ENCODE assay signal across 17 cellular contexts in genomic region chr9:114549677-114550330, GRCh38. TPM values are rescaled to one million over a fixed set of nuclear protein-coding genes. Genes with fewer than 3 reads are reported as not detected.
A peak's percentile ranks its signal among the peaks of the same experiment; 100 is the strongest.
DNase-seq lines count a peak whose midpoint lies in the region; ATAC-seq, FAIRE-seq and TF ChIP-seq lines count a peak whose summit lies in the region.
"Had no signal": no experiment of that assay in that cellular context is flagged by ENCODE, and none has a peak within 500 bp of the region (broad histone marks: within the 10 kb centered on the region; RNA-seq: fewer than 3 reads in every experiment).

No MANE protein-coding gene starts in this region.

- H3K27me3 Mint-ChIP-seq in CD8-positive, alpha-beta memory T cell = peaks cover 8 to 38% of the 10 kb centered on the region in 2 donors

- BruUV-seq in K562 (replicated peaks; lab: Mats Ljungman, UMichigan) = no TSS peak

- intact Hi-C loops in K562 (cut with micrococcal nuclease) = no loop called here
- intact Hi-C loops in posterior cingulate gyrus (cut with DNase I) = no loop called here

- H3K27ac Mint-ChIP-seq in CD8-positive, alpha-beta memory T cell = no peak overlapping the region
- H3K27ac Mint-ChIP-seq: activated naive CD4-positive, alpha-beta T cell treated with anti-CD3 and anti-CD28 coated beads for 36 hours had no signal

- POLR2A ChIA-PET in K562 (lab: Yijun Ruan, JAX) = interaction anchor here (0.6 to 1.2 kb wide), 2 partner anchors 10 to 104 kb away, joined by 3 read pairs; no protein-coding TSS in a partner anchor
- POLR2A ChIA-PET in CD8-positive, alpha-beta memory T cell (lab: Charles Lee) = no interaction called here

- H3K9me3 Mint-ChIP-seq in CD8-positive, alpha-beta memory T cell = no peaks in the 10 kb centered on the region
- H3K9me3 Mint-ChIP-seq: activated naive CD4-positive, alpha-beta T cell treated with anti-CD3 and anti-CD28 coated beads for 36 hours; activated T-cell treated with anti-CD3 and anti-CD28 coated beads, Interleukin-2, amount 50 U/mL, for 4 hours had no signal

- H3K27ac ChIP-seq in K562 (ENCODE audit: extremely low read depth, low read depth, low read length) (no peak overlapping the region), osteoblast (ENCODE audit: low read depth, low read length) (peak overlapping the region; percentile 3)
- no peak overlapping the region for H3K27ac ChIP-seq in CD8-positive, alpha-beta memory T cell (ENCODE audit: low read depth, low read length)
- H3K27ac ChIP-seq: SJSA1 had no signal

- FAIRE-seq in K562 (lab: Jason Lieb, UNC) = no peak
- FAIRE-seq: RCC 7860 had no signal

- no peaks in the 10 kb centered on the region; the same call in 1 of the 2 replicates for H3K9me3 ChIP-seq in K562 (replicated peaks; ENCODE audit: control insufficient read depth, insufficient read depth, low read depth, low read length)
- no peaks in the 10 kb centered on the region for H3K9me3 ChIP-seq in osteoblast (ENCODE audit: low read depth, low read length)
- no peaks in the 10 kb centered on the region for H3K9me3 ChIP-seq in CD8-positive, alpha-beta memory T cell (ENCODE audit: low read length)
- H3K9me3 ChIP-seq: SJSA1 had no signal

- H3K36me3 Mint-ChIP-seq in CD8-positive, alpha-beta memory T cell = peaks cover 0 to 9% (median 0%) of the 10 kb centered on the region in 3 donors

- H3K27me3 ChIP-seq in K562 (ENCODE audit: control insufficient read depth in 2 of 2, insufficient read depth in 2 of 2, low read length in 2 of 2) (peaks cover 13 to 35% of the 10 kb centered on the region in 2 experiments; a peak in 4 of 5 replicates), osteoblast (ENCODE audit: insufficient read depth, low read length) (peaks cover 8% of the 10 kb centered on the region)
- peaks cover 3% of the 10 kb centered on the region for H3K27me3 ChIP-seq in CD8-positive, alpha-beta memory T cell (ENCODE audit: insufficient read depth, low read length, poor library complexity, severe bottlenecking)
- H3K27me3 ChIP-seq: SJSA1 had no signal

- no peak for ATAC-seq in K562
- ATAC-seq: activated T-cell treated with anti-CD3 and anti-CD28 coated beads, Interleukin-2, amount 50 U/mL, for 4 hours; sciatic nerve had no signal

- CTCF ChIA-PET in K562 (lab: Yijun Ruan, JAX; ENCODE audit: low intra/inter-chr PET ratio) = no interaction called here
- CTCF ChIA-PET in CD8-positive, alpha-beta memory T cell (lab: Charles Lee) = interaction anchor here (1.4 to 1.5 kb wide), 2 partner anchors 10 to 42 kb away, joined by 3 to 4 read pairs; no protein-coding TSS in a partner anchor

- H3K4me1 Mint-ChIP-seq in CD8-positive, alpha-beta memory T cell = no peaks in the 10 kb centered on the region

- no peaks in the 10 kb centered on the region for H4K20me1 ChIP-seq in K562 (replicated peaks; ENCODE audit: control insufficient read depth, insufficient read depth, low read length)
- no peaks in the 10 kb centered on the region for H4K20me1 ChIP-seq in osteoblast (ENCODE audit: insufficient read depth, low read length)

- DNase-seq in EL (peak; percentile 25), NOMO-1 treated with DMSO at 0.1 percent for 48 hours (lab: John Stamatoyannopoulos, UW; ENCODE audit: unreplicated experiment) (peak; percentile 35), K562 (ENCODE audit: extremely low read depth in 1 of 4, low spot score in 3 of 4) (no peak), osteoblast (ENCODE audit: insufficient read length, low spot score, missing footprints) (peak; percentile 73), posterior cingulate gyrus (no peak)
- no peak for DNase-seq in CD8-positive, alpha-beta memory T cell
- no peak for DNase-seq in activated CD4-positive, alpha-beta T cell treated with anti-CD3 and anti-CD28 coated beads for 4 hours
- DNase-seq: activated naive CD4-positive, alpha-beta T cell treated with anti-CD3 and anti-CD28 coated beads for 36 hours; activated T-cell treated with anti-CD3 and anti-CD28 coated beads, Interleukin-2, amount 50 U/mL, for 4 hours; anterior cingulate cortex; cerebellar nuclear complex; COR-L47; mesenchymal stem cell; naive B cell had no signal

- no peak for TF ChIP-seq RAD21 in K562 (CRISPR knock-in tag; conservative IDR thresholded peaks at IDR 0.05 in 1 of 2, IDR thresholded peaks at IDR 0.05 in 1 of 2)

- no peaks in the 10 kb centered on the region for H3K9me1 ChIP-seq in K562 (ENCODE audit: control insufficient read depth, insufficient read depth, low read length)

- in situ Hi-C loops in K562 (cut with MboI) = no loop called here

- H3K4me1 ChIP-seq in K562 (replicated peaks in 1 of 2; ENCODE audit: control insufficient read depth in 2 of 2, insufficient read depth in 2 of 2, low read length in 2 of 2) = peaks cover 0 to 11% of the 10 kb centered on the region in 2 experiments; a peak in 2 of 5 replicates
- H3K4me1 ChIP-seq in osteoblast (ENCODE audit: insufficient read depth, low read length) = peaks cover 20% of the 10 kb centered on the region
- H3K4me1 ChIP-seq in CD8-positive, alpha-beta memory T cell (ENCODE audit: insufficient read depth, low read length) = no peaks in the 10 kb centered on the region

- H3K4me3 ChIP-seq in K562 (no peak overlapping the region), osteoblast (ENCODE audit: insufficient read depth, low read length) (no peak overlapping the region)
- no peak overlapping the region for H3K4me3 ChIP-seq in CD8-positive, alpha-beta memory T cell (ENCODE audit: low read length)
- H3K4me3 ChIP-seq: SJSA1 had no signal

- H3K4me2 ChIP-seq in K562 (ENCODE audit: insufficient read depth, low read length) (no peak overlapping the region), osteoblast (ENCODE audit: insufficient read depth, low read length) (no peak overlapping the region)

- no peak overlapping the region for H3K4me3 Mint-ChIP-seq in CD8-positive, alpha-beta memory T cell
- H3K4me3 Mint-ChIP-seq: activated naive CD4-positive, alpha-beta T cell treated with anti-CD3 and anti-CD28 coated beads for 36 hours; activated T-cell treated with anti-CD3 and anti-CD28 coated beads, Interleukin-2, amount 50 U/mL, for 4 hours had no signal

- WGBS in K562 (ENCODE audit: insufficient coverage, low coverage, missing lambda C conversion rate) = 10% methylated on average over 10 of the region's 10 CpGs

- H2AFZ ChIP-seq in K562 (ENCODE audit: low read depth, low read length) (0 out of 2 replicates have a peak overlapping the region, but pooled peaks have one; percentile 14), osteoblast (ENCODE audit: low read length) (no peak overlapping the region)

- no peak for TF ChIP-seq POLR2A in K562 (conservative IDR thresholded peaks at IDR 0.05)

- H3K79me2 ChIP-seq in K562 (ENCODE audit: control insufficient read depth, insufficient read depth, low read length) (no peaks in the 10 kb centered on the region), osteoblast (ENCODE audit: insufficient read depth, low read length) (no peaks in the 10 kb centered on the region)

- H3K9ac ChIP-seq in K562 (ENCODE audit: insufficient read depth in 1 of 2, low read depth in 2 of 2, low read length in 2 of 2) = no peak overlapping the region

- no peak for TF ChIP-seq CTCF in K562 (IDR thresholded peaks at IDR 0.05 in 2 of 3, conservative IDR thresholded peaks at IDR 0.05 in 1 of 3; ENCODE audit: insufficient read depth in 2 of 3, low read depth in 1 of 3, low read length in 3 of 3)
- no peak for TF ChIP-seq CTCF in osteoblast (IDR thresholded peaks at IDR 0.05; ENCODE audit: extremely low read depth, low read depth, low read length)

- no peak for TF ChIP-seq EP300 in K562 (IDR thresholded peaks at IDR 0.05; ENCODE audit: low read length)

- H3K36me3 ChIP-seq in K562 (ENCODE audit: control insufficient read depth, insufficient read depth, low read length) (no peaks in the 10 kb centered on the region), osteoblast (ENCODE audit: insufficient read depth, low read length) (no peaks in the 10 kb centered on the region)
- no peaks in the 10 kb centered on the region for H3K36me3 ChIP-seq in CD8-positive, alpha-beta memory T cell (ENCODE audit: insufficient read depth, low read length)
- H3K36me3 ChIP-seq: SJSA1 had no signal

RNA-seq across cellular contexts. Expression of gene ATP6V1G1, which starts 37.8 kb away (rescaled TPM):
- total RNA-seq in K562 (2011; cell fraction: chromatin; rRNA removed; ENCODE audit: low replicate concordance) = 17.1 and 17.3 TPM in 2 replicates
- 25.5 and 28.2 TPM in 2 replicates for total RNA-seq in K562 (2011; cell fraction: nucleolus; rRNA removed)
- 26.2 and 31.3 TPM in 2 replicates for total RNA-seq in K562 (2011; cell fraction: nucleoplasm; rRNA removed)
- total RNA-seq in K562 (2014; rRNA removed) (153 and 194 TPM in 2 replicates), K562 (2014; rRNA removed; fragmentation: Illumina TruSeq; extraction: Trizol) (136 and 150 TPM in 2 replicates), K562 (2015; rRNA removed; fragmentation: Illumina TruSeq; extraction: Trizol) (151 and 163 TPM in 2 replicates), K562 (2021) (88.4 and 89.9 TPM in 2 replicates), osteoblast (89.6 and 98.8 TPM in 2 replicates)
- polyA plus RNA-seq in K562 (2011; rRNA removed) (132 and 162 TPM in 2 replicates), K562 (2014; fragmentation: Illumina TruSeq; extraction: Trizol) (168 and 193 TPM in 2 replicates), K562 (2014; fragmentation: Nextera tagmentation; extraction: Ambion mirVana) (100 to 1,000 TPM; 396 to 492 TPM), K562 (2014; rRNA removed) (178 and 199 TPM in 2 replicates)
- 52.4 and 86.8 TPM in 2 replicates for polyA plus RNA-seq in K562 (2011; cell fraction: cytosol; rRNA removed)
- polyA plus RNA-seq in K562 (2011; cell fraction: nucleus; rRNA removed) = 28.2 and 43.9 TPM in 2 replicates
- 129 and 131 TPM in 2 replicates for polyA plus RNA-seq in K562 (2012)
- 50.7 and 52.0 TPM in 2 replicates for polyA minus RNA-seq in K562 (2011; rRNA and poly(A)+ RNA removed)
- polyA minus RNA-seq in K562 (2011; cell fraction: cytosol; rRNA and poly(A)+ RNA removed) = 24.8 and 31.6 TPM in 2 replicates
- polyA minus RNA-seq in K562 (2011; cell fraction: nucleus; rRNA and poly(A)+ RNA removed) = 15.2 and 23.8 TPM in 2 replicates
- total RNA-seq in CD8-positive, alpha-beta memory T cell = 10 to 100 TPM; 48.2 to 49.0 TPM
- polyA plus RNA-seq in CD8-positive, alpha-beta memory T cell = 278 TPM

RNA-seq across cellular contexts. Expression of gene WHRN, which starts 44.5 kb away (rescaled TPM):
- total RNA-seq in K562 (2011; cell fraction: chromatin; rRNA removed; ENCODE audit: low replicate concordance) = 13.7 and 31.3 TPM in 2 replicates
- total RNA-seq in K562 (2011; cell fraction: nucleolus; rRNA removed) = 20.9 and 25.0 TPM in 2 replicates
- total RNA-seq in K562 (2011; cell fraction: nucleoplasm; rRNA removed) = 17.4 and 19.4 TPM in 2 replicates
- 9.0 and 10.1 TPM in 2 replicates for total RNA-seq in K562 (2014; rRNA removed)
- total RNA-seq in K562 (2014; rRNA removed; fragmentation: Illumina TruSeq; extraction: Trizol) = 1.1 and 2.0 TPM in 2 replicates
- 3.0 and 3.5 TPM in 2 replicates for total RNA-seq in K562 (2015; rRNA removed; fragmentation: Illumina TruSeq; extraction: Trizol)
- 14.1 and 17.1 TPM in 2 replicates for total RNA-seq in K562 (2021)
- 3.0 and 5.3 TPM in 2 replicates for polyA plus RNA-seq in K562 (2011; rRNA removed)
- 3.4 and 4.9 TPM in 2 replicates for polyA plus RNA-seq in K562 (2011; cell fraction: cytosol; rRNA removed)
- 39.6 and 62.6 TPM in 2 replicates for polyA plus RNA-seq in K562 (2011; cell fraction: nucleus; rRNA removed)
- 10.1 and 16.2 TPM in 2 replicates for polyA plus RNA-seq in K562 (2012)
- polyA plus RNA-seq in K562 (2014; fragmentation: Illumina TruSeq; extraction: Trizol) = 5.1 and 6.2 TPM in 2 replicates
- under 1 TPM; 0.31 TPM for polyA plus RNA-seq in K562 (2014; fragmentation: Nextera tagmentation; extraction: Ambion mirVana)
- polyA plus RNA-seq in K562 (2014; rRNA removed) = 10.4 and 10.5 TPM in 2 replicates
- 0.84 and 1.2 TPM in 2 replicates for polyA minus RNA-seq in K562 (2011; rRNA and poly(A)+ RNA removed)
- polyA minus RNA-seq in K562 (2011; cell fraction: cytosol; rRNA and poly(A)+ RNA removed) = 3.1 and 3.9 TPM in 2 replicates
- 14.1 and 15.1 TPM in 2 replicates for polyA minus RNA-seq in K562 (2011; cell fraction: nucleus; rRNA and poly(A)+ RNA removed)
- 2.2 and 2.7 TPM in 2 replicates for total RNA-seq in osteoblast
- total RNA-seq in CD8-positive, alpha-beta memory T cell = 1 to 10 TPM; 8.6 to 9.0 TPM
- 5.5 TPM for polyA plus RNA-seq in CD8-positive, alpha-beta memory T cell

Comparison
In these comparisons a context has a peak if more than half of its experiments do, and no peak if none do; other contexts are left out.
1. DNase-seq: peak in EL (single experiment), NOMO-1 treated with DMSO at 0.1 percent for 48 hours (single experiment) and osteoblast (single experiment); none in K562 (0 of 4), posterior cingulate gyrus (0 of 10), CD8-positive, alpha-beta memory T cell (0 of 5) and activated CD4-positive, alpha-beta T cell treated with anti-CD3 and anti-CD28 coated beads for 4 hours (0 of 2).